In genomic region chr10:12844796-12845524, GRCh38 we compare ENCODE assay signal across 10 cellular contexts.
A peak's percentile ranks its signal among the peaks of the same experiment; 100 is the strongest.
DNase-seq lines count a peak whose midpoint lies in the region; ATAC-seq, FAIRE-seq and TF ChIP-seq lines count a peak whose summit lies in the region.
"Had no signal": no experiment of that assay in that cellular context is flagged by ENCODE, and none has a peak within 500 bp of the region (broad histone marks: within the 10 kb centered on the region; RNA-seq: fewer than 3 reads in every experiment).

No MANE protein-coding gene starts in this region.

- H3K36me3 Mint-ChIP-seq in activated naive CD4-positive, alpha-beta T cell treated with anti-CD3 and anti-CD28 coated beads for 36 hours (ENCODE audit: low read depth) = no peaks in the 10 kb centered on the region
- H3K36me3 Mint-ChIP-seq: IgD-negative memory B cell had no signal

- H3K4me1 Mint-ChIP-seq in activated naive CD4-positive, alpha-beta T cell treated with anti-CD3 and anti-CD28 coated beads for 36 hours (ENCODE audit: low read depth) = peaks cover 3% of the 10 kb centered on the region

- H3K36me3 ChIP-seq in left ventricle myocardium inferior = no peaks in the 10 kb centered on the region
- H3K36me3 ChIP-seq: lower lobe of right lung had no signal

- H3K4me3 Mint-ChIP-seq in activated naive CD4-positive, alpha-beta T cell treated with anti-CD3 and anti-CD28 coated beads for 36 hours = no peak overlapping the region
- H3K4me3 Mint-ChIP-seq: IgD-negative memory B cell had no signal

- H3K27ac ChIP-seq in left ventricle myocardium inferior (replicated peaks) = peak overlapping the region; percentile 41
- H3K27ac ChIP-seq: lower lobe of right lung had no signal

- peak; percentile 75 for FAIRE-seq in TTC549 (lab: Jason Lieb, UNC)

- no peaks in the 10 kb centered on the region for H3K9me3 ChIP-seq in left ventricle myocardium inferior (replicated peaks)
- H3K9me3 ChIP-seq: lower lobe of right lung had no signal

- H3K27me3 Mint-ChIP-seq in activated naive CD4-positive, alpha-beta T cell treated with anti-CD3 and anti-CD28 coated beads for 36 hours (ENCODE audit: low read depth) = peaks cover 5% of the 10 kb centered on the region

- CTCF ChIA-PET in activated naive CD4-positive, alpha-beta T cell treated with anti-CD3 and anti-CD28 coated beads for 36 hours (lab: Charles Lee) = no interaction called here

- intact Hi-C loops in left ventricle myocardium inferior (cut with micrococcal nuclease) (no loop called here), sciatic nerve (cut with DNase I) (no loop called here)
- intact Hi-C loops in activated naive CD4-positive, alpha-beta T cell treated with anti-CD3 and anti-CD28 coated beads for 36 hours (cut with micrococcal nuclease) = no loop called here

- no peak for TF ChIP-seq CTCF in left ventricle myocardium inferior (IDR thresholded peaks at IDR 0.05; ENCODE audit: borderline replicate concordance)

- no peaks in the 10 kb centered on the region for H3K9me3 Mint-ChIP-seq in activated naive CD4-positive, alpha-beta T cell treated with anti-CD3 and anti-CD28 coated beads for 36 hours

- ATAC-seq in sciatic nerve = peak; percentile 47
- ATAC-seq in GM21619 (IDR thresholded peaks at IDR 0.05; ENCODE audit: unreplicated experiment) = no peak
- ATAC-seq in GM21515 (IDR thresholded peaks at IDR 0.05; ENCODE audit: unreplicated experiment) = no peak
- ATAC-seq in GM21367 (IDR thresholded peaks at IDR 0.05; ENCODE audit: unreplicated experiment) = no peak
- ATAC-seq: lower lobe of right lung had no signal

- DNase-seq in EL = peak; percentile 81
- DNase-seq in left ventricle myocardium inferior = no peak
- no peak for DNase-seq in sciatic nerve (ENCODE audit: low spot score)
- no peak for DNase-seq in activated naive CD4-positive, alpha-beta T cell treated with anti-CD3 and anti-CD28 coated beads for 36 hours
- DNase-seq: lower lobe of right lung had no signal

- peak overlapping the region; percentile 11 for H3K4me3 ChIP-seq in left ventricle myocardium inferior
- H3K4me3 ChIP-seq: lower lobe of right lung had no signal

- H3K27ac Mint-ChIP-seq in activated naive CD4-positive, alpha-beta T cell treated with anti-CD3 and anti-CD28 coated beads for 36 hours = no peak overlapping the region
- H3K27ac Mint-ChIP-seq: IgD-negative memory B cell had no signal

- H3K27me3 ChIP-seq in left ventricle myocardium inferior (ENCODE audit: low read depth) = peaks cover 34% of the 10 kb centered on the region

- peaks cover 37% of the 10 kb centered on the region for H3K4me1 ChIP-seq in left ventricle myocardium inferior
